ENCODE assay signal across 1 cellular context in the genomic region with DNA sequence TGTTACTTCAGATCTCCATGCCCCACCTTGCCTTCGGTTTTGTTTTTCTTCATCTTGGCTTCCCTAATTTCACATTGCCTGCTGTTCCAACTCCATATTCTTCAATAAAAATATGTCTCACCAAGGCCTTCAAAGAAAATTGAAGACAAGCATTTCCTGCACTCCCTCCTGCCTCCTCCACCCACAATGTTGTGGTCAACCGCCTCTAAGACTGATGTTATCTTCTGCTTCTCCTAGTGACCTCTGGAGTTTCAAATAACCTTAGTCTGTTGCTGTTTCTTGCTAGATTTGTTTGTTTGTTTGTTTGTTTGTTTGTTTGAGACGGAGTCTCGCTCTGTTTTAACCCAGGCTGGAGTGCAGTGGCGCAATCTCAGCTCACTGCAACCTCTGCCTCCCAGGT.
TF ChIP-seq lines count a peak whose summit lies in the region.

No MANE protein-coding gene starts in this region.

TF ChIP-seq in WTC11, 78 proteins besides CTCF, POLR2A, EP300 and RAD21 (continued from another document):
- TF ChIP-seq, protein P1, sequence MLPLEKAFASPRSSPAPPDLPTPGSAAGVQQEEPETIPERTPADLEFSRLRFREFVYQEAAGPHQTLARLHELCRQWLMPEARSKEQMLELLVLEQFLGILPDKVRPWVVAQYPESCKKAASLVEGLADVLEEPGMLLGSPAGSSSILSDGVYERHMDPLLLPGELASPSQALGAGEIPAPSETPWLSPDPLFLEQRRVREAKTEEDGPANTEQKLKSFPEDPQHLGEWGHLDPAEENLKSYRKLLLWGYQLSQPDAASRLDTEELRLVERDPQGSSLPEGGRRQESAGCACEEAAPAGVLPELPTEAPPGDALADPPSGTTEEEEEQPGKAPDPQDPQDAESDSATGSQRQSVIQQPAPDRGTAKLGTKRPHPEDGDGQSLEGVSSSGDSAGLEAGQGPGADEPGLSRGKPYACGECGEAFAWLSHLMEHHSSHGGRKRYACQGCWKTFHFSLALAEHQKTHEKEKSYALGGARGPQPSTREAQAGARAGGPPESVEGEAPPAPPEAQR (CRISPR knock-in tag; IDR thresholded peaks at IDR 0.05) = no peak
- TF ChIP-seq, protein P2, sequence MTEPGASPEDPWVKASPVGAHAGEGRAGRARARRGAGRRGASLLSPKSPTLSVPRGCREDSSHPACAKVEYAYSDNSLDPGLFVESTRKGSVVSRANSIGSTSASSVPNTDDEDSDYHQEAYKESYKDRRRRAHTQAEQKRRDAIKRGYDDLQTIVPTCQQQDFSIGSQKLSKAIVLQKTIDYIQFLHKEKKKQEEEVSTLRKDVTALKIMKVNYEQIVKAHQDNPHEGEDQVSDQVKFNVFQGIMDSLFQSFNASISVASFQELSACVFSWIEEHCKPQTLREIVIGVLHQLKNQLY (CRISPR knock-in tag; IDR thresholded peaks at IDR 0.05) = no peak
- TF ChIP-seq, protein P3, sequence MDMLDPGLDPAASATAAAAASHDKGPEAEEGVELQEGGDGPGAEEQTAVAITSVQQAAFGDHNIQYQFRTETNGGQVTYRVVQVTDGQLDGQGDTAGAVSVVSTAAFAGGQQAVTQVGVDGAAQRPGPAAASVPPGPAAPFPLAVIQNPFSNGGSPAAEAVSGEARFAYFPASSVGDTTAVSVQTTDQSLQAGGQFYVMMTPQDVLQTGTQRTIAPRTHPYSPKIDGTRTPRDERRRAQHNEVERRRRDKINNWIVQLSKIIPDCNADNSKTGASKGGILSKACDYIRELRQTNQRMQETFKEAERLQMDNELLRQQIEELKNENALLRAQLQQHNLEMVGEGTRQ (CRISPR knock-in tag; IDR thresholded peaks at IDR 0.05) = no peak
- TF ChIP-seq ZNF232 (CRISPR knock-in tag; IDR thresholded peaks at IDR 0.05) = no peak
- TF ChIP-seq, protein P4, sequence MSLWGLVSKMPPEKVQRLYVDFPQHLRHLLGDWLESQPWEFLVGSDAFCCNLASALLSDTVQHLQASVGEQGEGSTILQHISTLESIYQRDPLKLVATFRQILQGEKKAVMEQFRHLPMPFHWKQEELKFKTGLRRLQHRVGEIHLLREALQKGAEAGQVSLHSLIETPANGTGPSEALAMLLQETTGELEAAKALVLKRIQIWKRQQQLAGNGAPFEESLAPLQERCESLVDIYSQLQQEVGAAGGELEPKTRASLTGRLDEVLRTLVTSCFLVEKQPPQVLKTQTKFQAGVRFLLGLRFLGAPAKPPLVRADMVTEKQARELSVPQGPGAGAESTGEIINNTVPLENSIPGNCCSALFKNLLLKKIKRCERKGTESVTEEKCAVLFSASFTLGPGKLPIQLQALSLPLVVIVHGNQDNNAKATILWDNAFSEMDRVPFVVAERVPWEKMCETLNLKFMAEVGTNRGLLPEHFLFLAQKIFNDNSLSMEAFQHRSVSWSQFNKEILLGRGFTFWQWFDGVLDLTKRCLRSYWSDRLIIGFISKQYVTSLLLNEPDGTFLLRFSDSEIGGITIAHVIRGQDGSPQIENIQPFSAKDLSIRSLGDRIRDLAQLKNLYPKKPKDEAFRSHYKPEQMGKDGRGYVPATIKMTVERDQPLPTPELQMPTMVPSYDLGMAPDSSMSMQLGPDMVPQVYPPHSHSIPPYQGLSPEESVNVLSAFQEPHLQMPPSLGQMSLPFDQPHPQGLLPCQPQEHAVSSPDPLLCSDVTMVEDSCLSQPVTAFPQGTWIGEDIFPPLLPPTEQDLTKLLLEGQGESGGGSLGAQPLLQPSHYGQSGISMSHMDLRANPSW (CRISPR knock-in tag; conservative IDR thresholded peaks at IDR 0.05; ENCODE audit: low read depth) = no peak
